In the genomic region with DNA sequence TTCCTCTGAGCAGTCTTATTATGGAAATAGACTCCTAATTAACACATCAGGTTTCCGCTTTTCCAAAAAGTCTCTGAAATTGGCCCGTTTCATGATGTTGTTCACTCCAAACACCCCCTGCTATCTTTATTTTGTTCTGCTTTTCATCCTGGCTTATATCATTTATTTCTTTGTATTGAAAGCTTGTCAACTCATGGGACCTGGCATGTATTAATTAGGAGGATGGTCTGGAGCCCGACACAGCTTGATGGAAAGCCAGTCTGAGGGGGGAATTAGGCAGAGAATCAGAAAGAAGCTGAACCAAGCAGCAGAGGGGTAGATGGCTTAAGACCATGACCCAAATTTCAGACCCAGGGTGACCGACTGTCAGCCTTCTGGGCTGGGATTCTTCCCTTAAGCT, we compare ENCODE assay signal across 12 cellular contexts.
A peak's percentile ranks its signal among the peaks of the same experiment; 100 is the strongest.
DNase-seq lines count a peak whose midpoint lies in the region; ATAC-seq and TF ChIP-seq lines count a peak whose summit lies in the region.
"Had no signal": no experiment of that assay in that cellular context is flagged by ENCODE, and none has a peak within 500 bp of the region (broad histone marks: within the 10 kb centered on the region; RNA-seq: fewer than 3 reads in every experiment).

No MANE protein-coding gene starts in this region.

- intact Hi-C loops in activated naive CD4-positive, alpha-beta T cell treated with anti-CD3 and anti-CD28 coated beads for 36 hours (cut with micrococcal nuclease): loop anchor here (1.0 to 10.0 kb wide), 5 partner anchors 30 to 663 kb away; no protein-coding TSS in a partner anchor
- intact Hi-C loops in activated CD8-positive, alpha-beta T cell treated with anti-CD3 and anti-CD28 coated beads for 36 hours (cut with micrococcal nuclease): loop anchor here (2.0 to 5.0 kb wide), 3 partner anchors 41 to 99 kb away; no protein-coding TSS in a partner anchor
- intact Hi-C loops in left lung (cut with DNase I): no loop called here
- intact Hi-C loops in testis (cut with DNase I; ENCODE audit: low total_unique reads): no loop called here

- CTCF ChIA-PET in activated naive CD4-positive, alpha-beta T cell treated with anti-CD3 and anti-CD28 coated beads for 36 hours (lab: Charles Lee): interaction anchor here (0.5 to 1.4 kb wide), 7 partner anchors 11 to 527 kb away, joined by 3 to 7 read pairs (median 3); no protein-coding TSS in a partner anchor
- CTCF ChIA-PET in activated CD8-positive, alpha-beta T cell treated with anti-CD3 and anti-CD28 coated beads for 36 hours (lab: Charles Lee): interaction anchor here (0.6 to 2.3 kb wide), 9 partner anchors 18 to 254 kb away, joined by 3 to 9 read pairs (median 3); no protein-coding TSS in a partner anchor

- H3K27me3 ChIP-seq in left lung: no peaks in the 10 kb centered on the region
- H3K27me3 ChIP-seq in thoracic aorta (replicated peaks; ENCODE audit: insufficient read depth): no peaks in the 10 kb centered on the region
- no peaks in the 10 kb centered on the region for H3K27me3 ChIP-seq in testis
- H3K27me3 ChIP-seq: body of pancreas, right lobe of liver had no signal

- WGBS in testis, 2 donors: 89 to 91% methylated on average over 4 of the region's 4 CpGs

- no peak for TF ChIP-seq POLR2A in testis (IDR thresholded peaks at IDR 0.05)

- H3K4me3 ChIP-seq in left lung: no peak overlapping the region
- H3K4me3 ChIP-seq in thoracic aorta: no peak overlapping the region
- H3K4me3 ChIP-seq in testis: no peak overlapping the region
- H3K4me3 ChIP-seq: body of pancreas, right lobe of liver had no signal

- no peaks in the 10 kb centered on the region for H3K36me3 ChIP-seq in left lung
- H3K36me3 ChIP-seq in thoracic aorta: no peaks in the 10 kb centered on the region
- H3K36me3 ChIP-seq in testis (ENCODE audit: low read depth, missing control alignments): no peaks in the 10 kb centered on the region
- H3K36me3 ChIP-seq: right lobe of liver had no signal

- no peaks in the 10 kb centered on the region for H3K27me3 Mint-ChIP-seq in activated naive CD4-positive, alpha-beta T cell treated with anti-CD3 and anti-CD28 coated beads for 36 hours (ENCODE audit: low read depth)
- H3K27me3 Mint-ChIP-seq in activated CD8-positive, alpha-beta T cell treated with anti-CD3 and anti-CD28 coated beads for 36 hours: no peaks in the 10 kb centered on the region

- H3K4me3 Mint-ChIP-seq in activated naive CD4-positive, alpha-beta T cell treated with anti-CD3 and anti-CD28 coated beads for 36 hours: peak overlapping the region; percentile 32
- peak overlapping the region; percentile 52 for H3K4me3 Mint-ChIP-seq in activated CD8-positive, alpha-beta T cell treated with anti-CD3 and anti-CD28 coated beads for 36 hours

- no peak for DNase-seq in activated naive CD4-positive, alpha-beta T cell treated with anti-CD3 and anti-CD28 coated beads for 36 hours
- DNase-seq in activated naive CD4-positive, alpha-beta T cell treated with Interleukin-2 at 50 U/mL for 16 hours: no peak
- DNase-seq in activated CD8-positive, alpha-beta T cell treated with anti-CD3 and anti-CD28 coated beads for 36 hours: no peak
- no peak for DNase-seq in left lung
- no peak for DNase-seq in thoracic aorta (ENCODE audit: low spot score)
- no peak for DNase-seq in testis
- no peak for DNase-seq in NCI-H1092 (lab: John Stamatoyannopoulos, UW)
- DNase-seq in stimulated activated CD4-positive, alpha-beta T cell treated with anti-CD3 and anti-CD28 coated beads, Interleukin-2, amount 100 ng/mL, for 24 hours: no peak
- DNase-seq: NCI-H1436 treated with DMSO at 0.1 percent for 48 hours, NCI-H748 treated with DMSO at 0.1 percent for 48 hours had no signal

- no peaks in the 10 kb centered on the region for H3K36me3 Mint-ChIP-seq in activated naive CD4-positive, alpha-beta T cell treated with anti-CD3 and anti-CD28 coated beads for 36 hours (ENCODE audit: low read depth)
- peaks cover 21% of the 10 kb centered on the region for H3K36me3 Mint-ChIP-seq in activated CD8-positive, alpha-beta T cell treated with anti-CD3 and anti-CD28 coated beads for 36 hours (ENCODE audit: low read depth)

- ATAC-seq in activated CD8-positive, alpha-beta T cell treated with anti-CD3 and anti-CD28 coated beads for 36 hours: no peak
- no peak for ATAC-seq in left lung
- no peak for ATAC-seq in thoracic aorta (ENCODE audit: insufficient number of reproducible peaks, low FRiP score, low read depth)
- ATAC-seq: body of pancreas had no signal

- POLR2A ChIA-PET in activated CD8-positive, alpha-beta T cell treated with anti-CD3 and anti-CD28 coated beads for 36 hours (lab: Charles Lee): interaction anchor here (0.8 to 4.3 kb wide), 20 partner anchors 9 to 296 kb away, joined by 3 to 38 read pairs (median 4); no protein-coding TSS in a partner anchor

- no peak for TF ChIP-seq CTCF in activated CD8-positive, alpha-beta T cell treated with anti-CD3 and anti-CD28 coated beads for 36 hours (IDR thresholded peaks at IDR 0.05)
- TF ChIP-seq CTCF in left lung (IDR thresholded peaks at IDR 0.05) (no peak), thoracic aorta (IDR thresholded peaks at IDR 0.05) (no peak), testis (IDR thresholded peaks at IDR 0.05) (no peak)

- peaks cover 3% of the 10 kb centered on the region for H3K9me3 Mint-ChIP-seq in activated naive CD4-positive, alpha-beta T cell treated with anti-CD3 and anti-CD28 coated beads for 36 hours
- peaks cover 13% of the 10 kb centered on the region for H3K9me3 Mint-ChIP-seq in activated CD8-positive, alpha-beta T cell treated with anti-CD3 and anti-CD28 coated beads for 36 hours

- peak overlapping the region; percentile 95 for H3K27ac Mint-ChIP-seq in activated naive CD4-positive, alpha-beta T cell treated with anti-CD3 and anti-CD28 coated beads for 36 hours
- peak overlapping the region; percentile 100 for H3K27ac Mint-ChIP-seq in activated CD8-positive, alpha-beta T cell treated with anti-CD3 and anti-CD28 coated beads for 36 hours

- H3K4me1 ChIP-seq in left lung: peaks cover 3 to 55% of the 10 kb centered on the region in 2 donors
- peaks cover 9 to 13% of the 10 kb centered on the region in 2 donors for H3K4me1 ChIP-seq in thoracic aorta (ENCODE audit: control insufficient read depth in 1 of 2, low read depth in 2 of 2)
- no peaks in the 10 kb centered on the region for H3K4me1 ChIP-seq in testis
- H3K4me1 ChIP-seq: body of pancreas had no signal

- peak overlapping the region; percentile 39 to 94 for H3K27ac ChIP-seq in left lung
- H3K27ac ChIP-seq in thoracic aorta: peak overlapping the region; percentile 15 to 23
- H3K27ac ChIP-seq in testis: no peak overlapping the region

- H3K4me1 Mint-ChIP-seq in activated naive CD4-positive, alpha-beta T cell treated with anti-CD3 and anti-CD28 coated beads for 36 hours (ENCODE audit: low read depth): peaks cover 73% of the 10 kb centered on the region
- H3K4me1 Mint-ChIP-seq in activated CD8-positive, alpha-beta T cell treated with anti-CD3 and anti-CD28 coated beads for 36 hours (ENCODE audit: low read depth): peaks cover 83% of the 10 kb centered on the region

- H3K9me3 ChIP-seq in left lung (no peaks in the 10 kb centered on the region), thoracic aorta (no peaks in the 10 kb centered on the region), testis (no peaks in the 10 kb centered on the region)
- H3K9me3 ChIP-seq: body of pancreas, right lobe of liver had no signal

Comparison
In these comparisons a context has a peak if more than half of its experiments do, and no peak if none do; other contexts are left out.
1. H3K27ac ChIP-seq: peak in left lung (2 of 2) and thoracic aorta (2 of 2); none in testis (0 of 2).
2. intact Hi-C loops: an anchor here in activated naive CD4-positive, alpha-beta T cell treated with anti-CD3 and anti-CD28 coated beads for 36 hours (1.0 to 10.0 kb wide) and activated CD8-positive, alpha-beta T cell treated with anti-CD3 and anti-CD28 coated beads for 36 hours (2.0 to 5.0 kb wide); none called in left lung and testis.